In genomic region chr2:20612835-20613341, GRCh38 we compare ENCODE assay signal across 20 cellular contexts. TPM values are rescaled to one million over a fixed set of nuclear protein-coding genes. Genes with fewer than 3 reads are reported as not detected.
DNase-seq lines count a peak whose midpoint lies in the region; ATAC-seq, FAIRE-seq and TF ChIP-seq lines count a peak whose summit lies in the region.
"Had no signal": no experiment of that assay in that cellular context is flagged by ENCODE, and none has a peak within 500 bp of the region (broad histone marks: within the 10 kb centered on the region; RNA-seq: fewer than 3 reads in every experiment).

No MANE protein-coding gene starts in this region.

- no peak for FAIRE-seq in H1 (lab: Jason Lieb, UNC)
- FAIRE-seq: endometrium, pancreas, small intestine had no signal

- DNase-seq in IMR-90 (no peak), H1 (ENCODE audit: low read depth in 1 of 2, low spot score in 2 of 2) (no peak), lower lobe of right lung (no peak), spleen (peak; percentile 4), EL (no peak)
- DNase-seq: activated CD4-positive, alpha-beta T cell treated with anti-CD3 and anti-CD28 coated beads, Interleukin-2, amount 10 ng/mL, durations not matched to agents 7 days and 5 days; activated naive CD4-positive, alpha-beta T cell treated with Interleukin-2 at 50 U/mL for 16 hours; anterior cingulate cortex; CD4-positive, alpha-beta T cell; foreskin fibroblast; KG1; SHP77; small intestine; stimulated activated CD4-positive, alpha-beta T cell treated with anti-CD3 and anti-CD28 coated beads, Interleukin-4, amount 100 ng/mL, for 4 hours; T-cell had no signal

- H2BK5ac ChIP-seq in IMR-90 (ENCODE audit: low read depth, low read length, poor library complexity, severe bottlenecking) (no peak overlapping the region), H1 (ENCODE audit: low read depth, low read length) (no peak overlapping the region)

- H3K4ac ChIP-seq in IMR-90 (ENCODE audit: low read depth, low read length) (no peak overlapping the region), H1 (replicated peaks; ENCODE audit: insufficient read length, low read depth, low read length) (no peak overlapping the region)

- H3K4me1 ChIP-seq in IMR-90 (ENCODE audit: control insufficient read depth, insufficient read depth, low read length) (peaks cover 25% of the 10 kb centered on the region), H1 (replicated peaks in 1 of 4; ENCODE audit: control insufficient read depth in 3 of 4, insufficient read depth in 4 of 4, low read length in 3 of 4) (peaks cover 0 to 20% (median 14%) of the 10 kb centered on the region in 4 experiments; a peak in 6 of 7 replicates), lower lobe of right lung (peaks cover 78% of the 10 kb centered on the region), spleen (peaks cover 37 to 85% (median 72%) of the 10 kb centered on the region in 6 donors)

- BruUV-seq in IMR-90 (replicated peaks; lab: Mats Ljungman, UMichigan): no TSS peak

- no peaks in the 10 kb centered on the region for H3K79me2 ChIP-seq in H1 (ENCODE audit: control insufficient read depth in 1 of 2, insufficient read depth in 2 of 2, low read length in 2 of 2)

- TF ChIP-seq RAD21 in IMR-90 (IDR thresholded peaks at IDR 0.05; ENCODE audit: low read length): no peak
- no peak for TF ChIP-seq RAD21 in H1 (IDR thresholded peaks at IDR 0.05 in 1 of 2, conservative IDR thresholded peaks at IDR 0.05 in 1 of 2; ENCODE audit: low read depth in 2 of 2, low read length in 2 of 2)

- no peak overlapping the region for H3K4me2 ChIP-seq in IMR-90 (ENCODE audit: low read depth, low read length)
- no peak overlapping the region for H3K4me2 ChIP-seq in H1 (ENCODE audit: insufficient read depth in 1 of 2, low read depth in 2 of 2, low read length in 2 of 2)

- H3K23ac ChIP-seq in IMR-90 (ENCODE audit: low read depth, low read length) (no peak overlapping the region), H1 (ENCODE audit: insufficient read length) (no peak overlapping the region)

- no peak overlapping the region for H3K14ac ChIP-seq in IMR-90 (replicated peaks; ENCODE audit: low read depth, low read length)
- no peak overlapping the region for H3K14ac ChIP-seq in H1 (ENCODE audit: insufficient read length)

- ATAC-seq in IMR-90 (ENCODE audit: low read depth) (no peak), lower lobe of right lung (no peak), HG03135 (IDR thresholded peaks at IDR 0.05; ENCODE audit: unreplicated experiment) (no peak), HG03045 (IDR thresholded peaks at IDR 0.05; ENCODE audit: unreplicated experiment) (no peak), HG02973 (IDR thresholded peaks at IDR 0.05; ENCODE audit: unreplicated experiment) (no peak)
- ATAC-seq: pancreas, T-cell had no signal

- CTCF ChIA-PET in IMR-90 (lab: Yijun Ruan, JAX): interaction anchor here (0.8 kb wide), 1 partner anchor 12 kb away, joined by 3 read pairs; no protein-coding TSS in a partner anchor
- CTCF ChIA-PET in H1 (lab: Charles Lee; ENCODE audit: partially characterized antibody): interaction anchor here (0.9 to 7.8 kb wide), 6 partner anchors 10 to 171 kb away, joined by 3 to 116 read pairs (median 6); no protein-coding TSS in a partner anchor

- dilution Hi-C loops in IMR-90 (cut with HindIII; ENCODE audit: low sequenced_read_pairs, unreplicated experiment): no loop called here

- H3K27me3 ChIP-seq in IMR-90 (ENCODE audit: control insufficient read depth, insufficient read depth, low read length) (no peaks in the 10 kb centered on the region), H1 (replicated peaks in 1 of 4; ENCODE audit: control insufficient read depth in 3 of 4, extremely low read depth in 1 of 4, insufficient read depth in 3 of 4, low read length in 3 of 4) (no peaks in the 10 kb centered on the region; a peak in 1 of 7 replicates), lower lobe of right lung (ENCODE audit: low read depth) (no peaks in the 10 kb centered on the region), spleen (replicated peaks in 1 of 7) (no peaks in the 10 kb centered on the region)
- H3K27me3 ChIP-seq: pancreas had no signal

- H3K9ac ChIP-seq in IMR-90 (ENCODE audit: low read depth, low read length) (no peak overlapping the region), H1 (replicated peaks in 1 of 4; ENCODE audit: extremely low read depth in 1 of 4, low read depth in 3 of 4, low read length in 3 of 4) (no peak overlapping the region)

- H2BK15ac ChIP-seq in IMR-90 (ENCODE audit: low read depth, low read length) (no peak overlapping the region), H1 (ENCODE audit: low read length) (no peak overlapping the region)

- H4K20me1 ChIP-seq in IMR-90 (ENCODE audit: insufficient read depth, low read length) (no peaks in the 10 kb centered on the region), H1 (replicated peaks in 1 of 2; ENCODE audit: control insufficient read depth in 1 of 2, insufficient read depth in 2 of 2, low read length in 2 of 2) (peaks cover 0 to 2% of the 10 kb centered on the region in 2 experiments)

- TF ChIP-seq EP300 in H1 (IDR thresholded peaks at IDR 0.05; ENCODE audit: borderline replicate concordance in 1 of 2, low read depth in 2 of 2, low read length in 2 of 2): no peak

- no peaks in the 10 kb centered on the region for H3K36me3 ChIP-seq in IMR-90 (ENCODE audit: control insufficient read depth, insufficient read depth, low read length)
- no peaks in the 10 kb centered on the region; a peak in 1 of 8 replicates for H3K36me3 ChIP-seq in H1 (ENCODE audit: control insufficient read depth in 2 of 4, insufficient read depth in 4 of 4, low read length in 3 of 4)
- H3K36me3 ChIP-seq in lower lobe of right lung: no peaks in the 10 kb centered on the region
- H3K36me3 ChIP-seq in spleen: peaks cover 0 to 14% (median 0%) of the 10 kb centered on the region in 6 donors
- H3K36me3 ChIP-seq: pancreas had no signal

- H2BK20ac ChIP-seq in IMR-90 (ENCODE audit: low read depth, low read length) (no peak overlapping the region), H1 (ENCODE audit: low read length) (no peak overlapping the region)

- H4K91ac ChIP-seq in IMR-90 (ENCODE audit: insufficient read depth, low read depth, low read length) (no peak overlapping the region), H1 (replicated peaks; ENCODE audit: insufficient read length, low read length) (no peak overlapping the region)

- no peak overlapping the region for H2AK5ac ChIP-seq in IMR-90 (ENCODE audit: low read depth, low read length)
- no peak overlapping the region for H2AK5ac ChIP-seq in H1 (ENCODE audit: low read depth, low read length)

- H3K9me3 ChIP-seq in IMR-90 (ENCODE audit: control insufficient read depth, insufficient read depth, low read length) (no peaks in the 10 kb centered on the region), H1 (ENCODE audit: insufficient read depth in 2 of 2, low read depth in 1 of 2, low read length in 1 of 2) (no peaks in the 10 kb centered on the region), lower lobe of right lung (no peaks in the 10 kb centered on the region), spleen (peaks cover 0 to under 1% (median 0%) of the 10 kb centered on the region in 8 donors)
- H3K9me3 ChIP-seq: pancreas had no signal

- no peaks in the 10 kb centered on the region for H3K23me2 ChIP-seq in H1 (ENCODE audit: low read depth, low read length)

- no peak overlapping the region for H2BK12ac ChIP-seq in H1 (ENCODE audit: low read depth, low read length)

- in situ Hi-C loops in IMR-90 (cut with MboI; ENCODE audit: low sequenced_read_pairs): no loop called here

- H3K9me1 ChIP-seq in IMR-90 (ENCODE audit: insufficient read depth, low read length): peaks cover 22% of the 10 kb centered on the region

- H4K5ac ChIP-seq in IMR-90 (ENCODE audit: low read depth, low read length) (no peak overlapping the region), H1 (ENCODE audit: insufficient read length, low read depth, low read length) (no peak overlapping the region)

- no peak overlapping the region for H3K56ac ChIP-seq in IMR-90 (ENCODE audit: extremely low read depth, insufficient read depth, low read length)
- H3K56ac ChIP-seq in H1 (replicated peaks; ENCODE audit: insufficient read length, low read depth, low read length): no peak overlapping the region

- WGBS in IMR-90 (ENCODE audit: extremely low coverage in 2 of 2, insufficient read length in 1 of 2), 2 experiments: 94% methylated on average over 2 of the region's 5 CpGs; no CpG with 5 or more reads in 1 of the 2 experiments
- 75% methylated on average over 5 of the region's 5 CpGs; no CpG with 5 or more reads in 1 of the 2 experiments for WGBS in H1 (ENCODE audit: extremely low coverage in 1 of 2, insufficient coverage in 1 of 2, insufficient read length in 1 of 2, insufficient replicate concordance in 2 of 2, low coverage in 1 of 2, low lambda C conversion rate in 2 of 2, missing lambda C conversion rate in 1 of 2), 2 experiments
- 65 to 84% (median 83%) methylated on average over 5 of the region's 5 CpGs for WGBS in spleen, 5 donors

- intact Hi-C loops in IMR-90 (cut with micrococcal nuclease) (loop anchor here (5.0 kb wide), 1 partner anchor 106 kb away; no protein-coding TSS in a partner anchor), lower lobe of right lung (cut with DNase I) (no loop called here), spleen (cut with DNase I; ENCODE audit: low total_unique reads) (no loop called here)

- H3K27ac ChIP-seq in IMR-90 (ENCODE audit: insufficient read depth, low read length): no peak overlapping the region
- H3K27ac ChIP-seq in H1 (ENCODE audit: low read depth, low read length): no peak overlapping the region
- H3K27ac ChIP-seq in lower lobe of right lung: peak overlapping the region; percentile 94
- peak overlapping the region in 7 of 8 donors; percentile 14 to 85 (median 77) for H3K27ac ChIP-seq in spleen

- peak overlapping the region; percentile 12 for H2AK9ac ChIP-seq in IMR-90 (replicated peaks; ENCODE audit: low read depth, low read length, poor library complexity)

- no peak for TF ChIP-seq CTCF in IMR-90 (conservative IDR thresholded peaks at IDR 0.05; ENCODE audit: low read depth, low read length)
- TF ChIP-seq CTCF in H1 (IDR thresholded peaks at IDR 0.05; ENCODE audit: control extremely low read depth in 1 of 3, insufficient read depth in 1 of 3, low read depth in 1 of 3, low read length in 3 of 3): no peak
- TF ChIP-seq CTCF in lower lobe of right lung (IDR thresholded peaks at IDR 0.05): no peak
- TF ChIP-seq CTCF in spleen (IDR thresholded peaks at IDR 0.05 in 8 of 11, conservative IDR thresholded peaks at IDR 0.05 in 3 of 11): no peak

- H3K18ac ChIP-seq in IMR-90 (ENCODE audit: low read depth, low read length) (no peak overlapping the region), H1 (ENCODE audit: extremely low read depth, low read length) (no peak overlapping the region)

- POLR2A ChIA-PET in IMR-90 (lab: Charles Lee; ENCODE audit: unreplicated experiment) (interaction anchor here (1.2 kb wide), 1 partner anchor 166 kb away, joined by 5 read pairs; the partner anchor contains the start of gene RHOB), H1 (lab: Charles Lee; ENCODE audit: partially characterized antibody) (interaction anchor here (1.0 to 3.4 kb wide), 3 partner anchors 89 to 171 kb away, joined by 3 to 18 read pairs (median 3); partner anchors contain the start of gene RHOB)

- TF ChIP-seq POLR2A in IMR-90 (IDR thresholded peaks at IDR 0.05; ENCODE audit: low read depth, low read length) (no peak), H1 (IDR thresholded peaks at IDR 0.05; ENCODE audit: control extremely low read depth in 1 of 2, low read depth in 2 of 2, low read length in 2 of 2) (no peak), spleen (IDR thresholded peaks at IDR 0.05) (no peak)

- no peak overlapping the region for H4K8ac ChIP-seq in IMR-90 (ENCODE audit: low read depth in 2 of 2, low read length in 2 of 2)
- H4K8ac ChIP-seq in H1 (ENCODE audit: extremely low read depth, insufficient read depth, low read length): peak overlapping the region; percentile 57; the same call in 1 of the 2 replicates

- peaks cover 0 to 20% of the 10 kb centered on the region in 2 experiments; a peak in 1 of 4 replicates for H3K79me1 ChIP-seq in IMR-90 (ENCODE audit: low read depth in 1 of 2, low read length in 2 of 2)
- H3K79me1 ChIP-seq in H1 (ENCODE audit: low read depth, low read length): no peaks in the 10 kb centered on the region

- H3K4me3 ChIP-seq in IMR-90 (ENCODE audit: insufficient read depth, low read depth, low read length) (no peak overlapping the region), H1 (ENCODE audit: extremely low read depth in 1 of 4, insufficient read depth in 2 of 4, low read depth in 3 of 4, low read length in 4 of 4) (no peak overlapping the region), lower lobe of right lung (no peak overlapping the region), spleen (no peak overlapping the region)
- H3K4me3 ChIP-seq: pancreas had no signal

- H2BK120ac ChIP-seq in IMR-90 (ENCODE audit: low read depth, low read length) (no peak overlapping the region), H1 (replicated peaks; ENCODE audit: low read depth, low read length) (no peak overlapping the region)

- H2AFZ ChIP-seq in IMR-90 (replicated peaks; ENCODE audit: low read length, poor library complexity) (no peak overlapping the region), H1 (ENCODE audit: low read length) (no peak overlapping the region)

RNA-seq across cellular contexts. Expression of gene HS1BP3, which starts 38.0 kb away (rescaled TPM):
- total RNA-seq in IMR-90 (2012; rRNA removed) (9.0 and 10.3 TPM in 2 replicates), lower lobe of right lung (39.9 TPM), spleen (10 to 100 TPM; 21.1 to 38.0 (median 31.3) TPM)
- polyA plus RNA-seq in IMR-90 (2012; rRNA removed) (13.6 and 14.8 TPM in 2 replicates), H1 (2011; rRNA removed) (11.3 and 16.1 TPM in 2 replicates), spleen (10 to 100 TPM in 2 of 3 donors, 1 to 10 TPM in 1; 8.8 to 23.5 (median 13.8) TPM)
- 12.6 and 13.7 TPM in 2 replicates for polyA plus RNA-seq in IMR-90 (2012; cell fraction: cytosol; rRNA removed)
- polyA plus RNA-seq in IMR-90 (2012; cell fraction: nucleus; rRNA removed; ENCODE audit: low replicate concordance): 34.4 and 38.9 TPM in 2 replicates
- total RNA-seq in H1 (2021; fragmentation: NEBNext Ultra II Directional; extraction: Animal tissue kit (Norgen Biotek cat#: 25700)): 11.1 and 11.2 TPM in 2 replicates
- polyA plus RNA-seq in H1 (2011; cell fraction: cytosol; rRNA removed): 11.0 TPM
- 19.6 TPM for polyA plus RNA-seq in H1 (2011; cell fraction: nucleus; rRNA removed)
- 9.2 to 14.1 TPM (median 13.6 TPM) in 4 replicates for polyA plus RNA-seq in H1 (2012, experiment 1 of 2)
- polyA plus RNA-seq in H1 (2012, experiment 2 of 2): 16.1 TPM
- 8.8 TPM for polyA plus RNA-seq in H1 (2013, experiment 1 of 2)
- polyA plus RNA-seq in H1 (2013, experiment 2 of 2): 7.7 TPM
- polyA minus RNA-seq in H1 (2011; rRNA and poly(A)+ RNA removed): 9.0 and 12.8 TPM in 2 replicates
- 4.8 TPM for polyA minus RNA-seq in H1 (2011; cell fraction: cytosol; rRNA and poly(A)+ RNA removed)
- 22.9 TPM for polyA minus RNA-seq in H1 (2011; cell fraction: nucleus; rRNA and poly(A)+ RNA removed)

RNA-seq across cellular contexts. Expression of gene GDF7, which starts 54.1 kb away (rescaled TPM):
- total RNA-seq in IMR-90 (2012; rRNA removed) (under 0.01 TPM in 2 replicates), lower lobe of right lung (0.62 TPM), spleen (1 to 10 TPM in 6 of 7 donors, under 1 TPM in 1; 0.83 to 3.8 (median 2.0) TPM)
- polyA plus RNA-seq in IMR-90 (2012; rRNA removed) (0.02 TPM in 1 of 2 replicates, not detected in the other), H1 (2011; rRNA removed) (0.06 and 0.13 TPM in 2 replicates), spleen (1 to 10 TPM in 1 of 3 donors, under 1 TPM in 2; 0.87 to 1.8 (median 0.89) TPM)
- under 0.01 and 0.01 TPM in 2 replicates for polyA plus RNA-seq in IMR-90 (2012; cell fraction: cytosol; rRNA removed)
- 0.03 and 0.10 TPM in 2 replicates for polyA plus RNA-seq in IMR-90 (2012; cell fraction: nucleus; rRNA removed; ENCODE audit: low replicate concordance)
- total RNA-seq in H1 (2021; fragmentation: NEBNext Ultra II Directional; extraction: Animal tissue kit (Norgen Biotek cat#: 25700)): 0.04 and 0.06 TPM in 2 replicates
- 0.16 TPM for polyA plus RNA-seq in H1 (2011; cell fraction: cytosol; rRNA removed)
- polyA plus RNA-seq in H1 (2011; cell fraction: nucleus; rRNA removed): 0.34 TPM
- 0.20 to 0.34 TPM (median 0.27 TPM) in 4 replicates for polyA plus RNA-seq in H1 (2012, experiment 1 of 2)
- polyA plus RNA-seq in H1 (2012, experiment 2 of 2): 0.07 TPM
- polyA plus RNA-seq in H1 (2013, experiment 1 of 2): 0.04 TPM
- 0.04 TPM for polyA plus RNA-seq in H1 (2013, experiment 2 of 2)
- 0.09 and 0.22 TPM in 2 replicates for polyA minus RNA-seq in H1 (2011; rRNA and poly(A)+ RNA removed)
- 0.29 TPM for polyA minus RNA-seq in H1 (2011; cell fraction: cytosol; rRNA and poly(A)+ RNA removed)
- polyA minus RNA-seq in H1 (2011; cell fraction: nucleus; rRNA and poly(A)+ RNA removed): 0.30 TPM
- total RNA-seq: activated CD4-positive, alpha-beta T cell treated with anti-CD3 and anti-CD28 coated beads, Interleukin-2, amount 10 ng/mL, durations not matched to agents 7 days and 5 days had no signal

Comparison
In these comparisons a context has a peak if more than half of its experiments do, and no peak if none do; other contexts are left out.
1. H3K27ac ChIP-seq: peak in lower lobe of right lung (single experiment) and spleen (7 of 8); none in IMR-90 (single experiment) and H1 (single experiment).